Comparison of ENCODE assay signal across 32 cellular contexts in the genomic region with DNA sequence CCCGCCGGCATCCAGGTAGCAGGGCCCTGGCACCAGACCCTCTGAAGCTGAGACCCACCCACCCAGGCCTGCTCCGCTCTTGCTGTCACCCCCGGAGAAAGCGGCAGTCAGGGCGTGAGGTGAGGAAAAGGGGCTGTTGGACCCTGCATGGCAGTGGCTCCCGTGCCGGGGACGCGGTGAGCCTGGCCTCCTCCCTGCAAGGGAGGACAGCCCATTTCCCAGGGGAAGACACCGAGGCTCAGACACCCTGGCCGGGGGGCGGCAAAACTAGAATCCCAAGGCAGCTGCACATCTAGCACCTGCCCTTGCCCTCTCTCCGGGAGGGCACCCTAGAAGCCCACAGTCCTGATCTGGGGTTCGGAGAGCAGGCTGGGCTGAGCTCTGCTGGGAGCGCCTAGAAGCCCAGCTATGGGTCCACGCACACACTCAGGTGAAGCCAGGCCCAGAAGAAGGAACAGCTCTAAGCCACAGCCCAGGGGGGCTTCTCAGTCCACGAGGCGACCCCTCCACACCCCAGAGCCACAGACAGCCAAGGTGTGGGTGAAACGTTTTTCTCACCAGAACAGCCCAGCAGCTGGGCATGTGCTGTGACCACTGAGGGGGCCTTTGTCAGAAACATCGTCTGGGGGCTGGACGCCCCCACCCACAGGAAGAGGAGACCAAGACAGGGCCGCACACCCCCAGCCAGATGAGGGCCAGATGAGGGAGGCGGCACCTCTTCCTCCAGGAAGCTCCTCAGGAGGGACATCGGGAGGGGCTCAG. TPM values are rescaled to one million over a fixed set of nuclear protein-coding genes. Genes with fewer than 3 reads are reported as not detected.
DNase-seq lines count a peak whose midpoint lies in the region; ATAC-seq, FAIRE-seq and TF ChIP-seq lines count a peak whose summit lies in the region.
"Had no signal": no experiment of that assay in that cellular context is flagged by ENCODE, and none has a peak within 500 bp of the region (broad histone marks: within the 10 kb centered on the region; RNA-seq: fewer than 3 reads in every experiment).

No MANE protein-coding gene starts in this region.

- intact Hi-C loops in pancreas (cut with DNase I) = no loop called here

- no peaks in the 10 kb centered on the region for H3K27me3 Mint-ChIP-seq in activated T-cell treated with anti-CD3 and anti-CD28 coated beads, Interleukin-2, amount 50 U/mL, for 24 hours
- peaks cover 11% of the 10 kb centered on the region for H3K27me3 Mint-ChIP-seq in glutamatergic neuron (ENCODE audit: unreplicated experiment)
- H3K27me3 Mint-ChIP-seq: activated CD8-positive, alpha-beta memory T cell treated with anti-CD3 and anti-CD28 coated beads, Interleukin-2, amount 10 ng/mL, durations not matched to agents 7 days and 5 days; CD4-positive, alpha-beta T cell; central memory CD8-positive, alpha-beta T cell; stimulated activated naive CD8-positive, alpha-beta T cell treated with anti-CD3 and anti-CD28 coated beads, Interleukin-15, amount 100 ng/mL, for 72 hours had no signal

- H3K4me3 ChIP-seq in esophagus (ENCODE audit: low read depth in 1 of 2, low read length in 2 of 2) (peak overlapping the region; percentile 4 to 17), pancreas (no peak overlapping the region)
- H3K4me3 ChIP-seq: ascending aorta, PC-9, transverse colon had no signal

- H3K36me3 ChIP-seq in esophagus (ENCODE audit: control insufficient read depth in 2 of 2, insufficient read depth in 2 of 2, low read length in 1 of 2) (peaks cover 0 to 21% of the 10 kb centered on the region in 2 donors), pancreas (no peaks in the 10 kb centered on the region)
- H3K36me3 ChIP-seq: transverse colon had no signal

- no peak for FAIRE-seq in pancreas (lab: Jason Lieb, UNC)
- FAIRE-seq: endothelial cell of umbilical vein, GM18507 had no signal

- no peak for TF ChIP-seq CTCF in pancreas (IDR thresholded peaks at IDR 0.05)
- no peak for TF ChIP-seq CTCF in glutamatergic neuron (IDR thresholded peaks at IDR 0.05; ENCODE audit: partially characterized antibody, unreplicated experiment)

- no peak for ATAC-seq in pancreas
- ATAC-seq: activated CD4-positive, CD25-positive, alpha-beta regulatory T cell treated with anti-CD3 and anti-CD28 coated beads, Interleukin-2, amount 50 U/mL, for 24 hours; activated CD8-positive, alpha-beta memory T cell treated with anti-CD3 and anti-CD28 coated beads, Interleukin-2, amount 10 ng/mL, durations not matched to agents 7 days and 5 days; activated T-cell treated with anti-CD3 and anti-CD28 coated beads, Interleukin-2, amount 50 U/mL, for 72 hours; stimulated activated naive CD8-positive, alpha-beta T cell treated with anti-CD3 and anti-CD28 coated beads, Interleukin-15, amount 100 ng/mL, for 72 hours had no signal

- H3K36me3 Mint-ChIP-seq in activated T-cell treated with anti-CD3 and anti-CD28 coated beads, Interleukin-2, amount 50 U/mL, for 24 hours (ENCODE audit: low read depth) = peaks cover 99% of the 10 kb centered on the region
- no peaks in the 10 kb centered on the region for H3K36me3 Mint-ChIP-seq in glutamatergic neuron (ENCODE audit: unreplicated experiment)

- no peaks in the 10 kb centered on the region for H3K27me3 ChIP-seq in esophagus (ENCODE audit: control insufficient read depth in 1 of 2, insufficient read depth in 2 of 2, low read length in 2 of 2)
- no peaks in the 10 kb centered on the region for H3K27me3 ChIP-seq in pancreas
- H3K27me3 ChIP-seq: ascending aorta, transverse colon had no signal

- H3K27ac ChIP-seq in esophagus (ENCODE audit: low read depth in 2 of 2, low read length in 1 of 2) (peak overlapping the region; percentile 58 to 77), pancreas (peak overlapping the region; percentile 75 to 88 (median 82))
- H3K27ac ChIP-seq: 22Rv1, ascending aorta, PC-9 had no signal

- H3K4me1 Mint-ChIP-seq in activated T-cell treated with anti-CD3 and anti-CD28 coated beads, Interleukin-2, amount 50 U/mL, for 24 hours (ENCODE audit: low read depth) = peaks cover 32% of the 10 kb centered on the region
- H3K4me1 Mint-ChIP-seq in glutamatergic neuron (ENCODE audit: low read depth, unreplicated experiment) = peaks cover 26% of the 10 kb centered on the region
- H3K4me1 Mint-ChIP-seq: central memory CD8-positive, alpha-beta T cell had no signal

- H3K4me1 ChIP-seq in esophagus (ENCODE audit: control insufficient read depth in 2 of 2, insufficient read depth in 2 of 2, low read length in 1 of 2) (peaks cover 9 to 64% of the 10 kb centered on the region in 2 donors), pancreas (peaks cover 0 to 7% (median 0%) of the 10 kb centered on the region in 3 donors)

- H3K9me3 ChIP-seq in esophagus (ENCODE audit: control insufficient read depth in 2 of 2, insufficient read depth in 1 of 2, low read depth in 1 of 2, low read length in 1 of 2) (no peaks in the 10 kb centered on the region), pancreas (no peaks in the 10 kb centered on the region)
- H3K9me3 ChIP-seq: ascending aorta, transverse colon had no signal

- no peak for DNase-seq in activated T-cell treated with anti-CD3 and anti-CD28 coated beads, Interleukin-2, amount 50 U/mL, for 24 hours
- DNase-seq in activated T-cell treated with anti-CD3 and anti-CD28 coated beads, Interleukin-2, amount 50 U/mL, for 1 hour = no peak
- DNase-seq in pancreas = peak in 1 of 6 donors; percentile 66
- DNase-seq in GM19238 (ENCODE audit: insufficient read length, low spot score) = no peak
- DNase-seq in AG20443 (ENCODE audit: low spot score) = no peak
- no peak for DNase-seq in cerebellum (ENCODE audit: low spot score)
- DNase-seq in glutamatergic neuron = no peak
- DNase-seq: activated CD4-positive, alpha-beta T cell treated with anti-CD3 and anti-CD28 coated beads, Interleukin-2, amount 50 U/mL, for 4 hours; activated CD8-positive, alpha-beta memory T cell treated with anti-CD3 and anti-CD28 coated beads, Interleukin-2, amount 10 ng/mL, durations not matched to agents 7 days and 5 days; activated T-cell treated with anti-CD3 and anti-CD28 coated beads, Interleukin-2, amount 50 U/mL, for 72 hours; CD4-positive, alpha-beta T cell; DMS 273 treated with DMSO at 0.1 percent for 48 hours; EL; Karpas-422; mesenchymal stem cell; NCI-H2029; NCI-H510A treated with DMSO at 0.1 percent for 48 hours; PC-9; posterior cingulate gyrus; SHP77; stimulated activated CD8-positive, alpha-beta memory T cell treated with anti-CD3 and anti-CD28 coated beads, Interleukin-4, amount 100 ng/mL, for 48 hours; stimulated activated naive CD8-positive, alpha-beta T cell treated with anti-CD3 and anti-CD28 coated beads, Interleukin-15, amount 100 ng/mL, for 72 hours; T-helper 2 cell; transverse colon had no signal

- H3K9me3 Mint-ChIP-seq in activated T-cell treated with anti-CD3 and anti-CD28 coated beads, Interleukin-2, amount 50 U/mL, for 24 hours = no peaks in the 10 kb centered on the region
- H3K9me3 Mint-ChIP-seq in glutamatergic neuron (ENCODE audit: unreplicated experiment) = peaks cover 12% of the 10 kb centered on the region
- H3K9me3 Mint-ChIP-seq: activated T-cell treated with anti-CD3 and anti-CD28 coated beads, Interleukin-2, amount 50 U/mL, for 72 hours; CD4-positive, alpha-beta T cell; central memory CD8-positive, alpha-beta T cell; neural crest cell; stimulated activated naive CD8-positive, alpha-beta T cell treated with anti-CD3 and anti-CD28 coated beads, Interleukin-15, amount 100 ng/mL, for 72 hours had no signal

- 55 to 70% methylated on average over 25 of the region's 25 CpGs for WGBS in esophagus, 2 donors
- 86 to 91% methylated on average over 25 of the region's 25 CpGs for WGBS in pancreas, 2 donors

- H3K4me3 Mint-ChIP-seq in activated T-cell treated with anti-CD3 and anti-CD28 coated beads, Interleukin-2, amount 50 U/mL, for 24 hours = no peak overlapping the region
- H3K4me3 Mint-ChIP-seq in glutamatergic neuron (ENCODE audit: unreplicated experiment) = no peak overlapping the region
- H3K4me3 Mint-ChIP-seq: activated CD8-positive, alpha-beta memory T cell treated with anti-CD3 and anti-CD28 coated beads, Interleukin-2, amount 10 ng/mL, durations not matched to agents 7 days and 5 days; activated T-cell treated with anti-CD3 and anti-CD28 coated beads, Interleukin-2, amount 50 U/mL, for 72 hours; CD4-positive, alpha-beta T cell; central memory CD8-positive, alpha-beta T cell; neural crest cell; stimulated activated naive CD8-positive, alpha-beta T cell treated with anti-CD3 and anti-CD28 coated beads, Interleukin-15, amount 100 ng/mL, for 72 hours had no signal

- peak overlapping the region; percentile 57 for H3K27ac Mint-ChIP-seq in activated T-cell treated with anti-CD3 and anti-CD28 coated beads, Interleukin-2, amount 50 U/mL, for 24 hours
- H3K27ac Mint-ChIP-seq in glutamatergic neuron (ENCODE audit: unreplicated experiment) = no peak overlapping the region
- H3K27ac Mint-ChIP-seq: activated T-cell treated with anti-CD3 and anti-CD28 coated beads, Interleukin-2, amount 50 U/mL, for 72 hours; CD4-positive, alpha-beta T cell had no signal

RNA-seq across cellular contexts. Expression of gene SLC7A5, which starts 22.4 kb away (rescaled TPM):
- polyA plus RNA-seq in esophagus (100 to 1,000 TPM; 117 to 138 TPM), pancreas (1 to 10 TPM; 4.2 to 7.7 TPM)
- total RNA-seq in pancreas (10 to 100 TPM in 1 of 6 donors, 1 to 10 TPM in 5; 1.1 to 54.7 (median 3.5) TPM), cerebellum (22.0 TPM), glutamatergic neuron (ENCODE audit: unreplicated experiment) (205 TPM)

Comparison
In these comparisons a context has a peak if more than half of its experiments do, and no peak if none do; other contexts are left out.
1. H3K4me3 ChIP-seq: peak in esophagus (2 of 2); none in pancreas (0 of 4).